In the genomic region with DNA sequence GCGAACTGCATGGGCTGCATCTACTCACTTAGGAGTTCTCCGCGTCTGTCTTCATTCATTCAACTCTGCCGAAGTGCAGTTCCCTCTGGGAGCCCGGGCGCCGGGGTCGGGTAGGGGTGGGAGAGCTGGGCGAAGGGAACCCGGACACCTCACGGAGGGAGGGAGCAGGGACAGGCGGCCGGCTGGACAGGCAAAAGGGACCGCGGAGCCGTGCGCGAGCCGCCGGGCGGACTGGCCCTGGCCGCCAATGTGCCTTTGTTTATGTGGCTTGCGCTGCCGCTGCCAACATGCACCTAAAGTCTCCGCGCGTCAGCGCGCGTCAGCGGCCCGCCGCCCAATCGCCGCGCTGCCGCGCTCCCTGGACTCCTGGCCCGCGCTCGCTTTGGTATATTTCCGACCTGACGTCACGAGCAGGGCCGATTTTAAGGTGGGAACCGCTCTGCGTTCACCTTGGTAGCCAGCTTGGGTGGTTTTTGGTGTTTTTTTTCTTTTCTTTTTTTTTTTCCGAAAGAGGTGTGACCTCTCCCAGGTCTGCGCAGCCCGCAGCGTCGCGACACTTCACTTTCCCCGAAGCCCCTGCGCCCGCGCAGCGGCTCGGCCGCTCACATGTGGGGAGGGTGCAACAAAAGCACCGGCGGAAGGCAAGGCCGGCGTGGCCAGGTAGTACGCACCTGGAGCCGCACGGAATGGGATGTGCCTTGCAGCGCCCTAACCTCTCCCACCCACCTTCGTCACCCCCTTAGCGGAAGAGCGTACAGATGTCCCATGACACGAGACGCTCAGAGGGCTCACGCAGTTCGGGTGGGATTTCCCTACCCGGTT, we compare ENCODE assay signal across 8 cellular contexts. TPM values are rescaled to one million over a fixed set of nuclear protein-coding genes. Genes with fewer than 3 reads are reported as not detected.
A peak's percentile ranks its signal among the peaks of the same experiment; 100 is the strongest.
DNase-seq lines count a peak whose midpoint lies in the region; ATAC-seq and TF ChIP-seq lines count a peak whose summit lies in the region.

Gene NR4A2, minus strand, starts transcription at position 270 of the 822 bp plus-strand sequence. CDS start 2,535 bp downstream, outside the sequence.

- CTCF ChIA-PET in mammary epithelial cell (lab: Charles Lee; ENCODE audit: low non-redundant PET), result no interaction called here

- H3K36me3 ChIP-seq in mammary epithelial cell (ENCODE audit: insufficient read depth, low read length) (no peaks in the 10 kb centered on the region), spleen (peaks cover 0 to 17% (median 3%) of the 10 kb centered on the region in 6 donors)

- peak within 1 kb of the TSS; percentile 84 for H3K27ac ChIP-seq in 22Rv1
- H3K27ac ChIP-seq in mammary epithelial cell (ENCODE audit: insufficient read depth, low read depth, low read length), result peak within 1 kb of the TSS; percentile 95
- peak within 1 kb of the TSS; percentile 95 to 99 (median 98) for H3K27ac ChIP-seq in spleen

- no peaks in the 10 kb centered on the region for H4K20me1 ChIP-seq in mammary epithelial cell (ENCODE audit: insufficient read depth, low read length)

- H3K4me3 ChIP-seq in WI38 (ENCODE audit: low read depth, low read length) (peak within 1 kb of the TSS; percentile 81), mammary epithelial cell (replicated peaks in 1 of 3; ENCODE audit: insufficient read depth in 1 of 3, low read depth in 2 of 3, low read length in 3 of 3) (peak within 1 kb of the TSS; percentile 66 to 86 (median 80)), spleen (peak within 1 kb of the TSS; percentile 57 to 85 (median 70))

- H3K27ac Mint-ChIP-seq in immature natural killer cell, result peak within 1 kb of the TSS; percentile 96 to 100 (median 98)

- dilution Hi-C loops in mammary epithelial cell (cut with HindIII; ENCODE audit: low sequenced_read_pairs), result no loop called here

- TF ChIP-seq CTCF in 22Rv1 (IDR thresholded peaks at IDR 0.05), result no peak
- no peak for TF ChIP-seq CTCF in WI38 (IDR thresholded peaks at IDR 0.05; ENCODE audit: low read depth, low read length)
- no peak for TF ChIP-seq CTCF in mammary epithelial cell (conservative IDR thresholded peaks at IDR 0.05 in 1 of 2, IDR thresholded peaks at IDR 0.05 in 1 of 2; ENCODE audit: extremely low read depth in 1 of 2, insufficient read depth in 1 of 2, low read depth in 1 of 2, low read length in 2 of 2)
- peak in 2 of 11 experiments; percentile 13 to 15 for TF ChIP-seq CTCF in spleen (IDR thresholded peaks at IDR 0.05 in 8 of 11, conservative IDR thresholded peaks at IDR 0.05 in 3 of 11)

- peak within 1 kb of the TSS; percentile 90 for H2AFZ ChIP-seq in mammary epithelial cell (ENCODE audit: low read depth, low read length)

- H3K4me1 Mint-ChIP-seq in immature natural killer cell, result peaks cover 51 to 68% of the 10 kb centered on the region in 2 donors

- no TSS peak for BruUV-seq in mammary epithelial cell (replicated peaks; lab: Mats Ljungman, UMichigan)

- ATAC-seq in HG03064 (IDR thresholded peaks at IDR 0.05; ENCODE audit: low read depth, unreplicated experiment), result peak; percentile 72

- TF ChIP-seq POLR2A in GM18526 (IDR thresholded peaks at IDR 0.05; ENCODE audit: extremely low read depth, insufficient read length), result peak; percentile 32
- TF ChIP-seq POLR2A in spleen (IDR thresholded peaks at IDR 0.05), result peak; percentile 75 to 96 (median 83)

- H3K9me3 ChIP-seq in mammary epithelial cell (replicated peaks; ENCODE audit: insufficient read depth, low read length) (no peaks in the 10 kb centered on the region), spleen (no peaks in the 10 kb centered on the region)

- peak; percentile 79 for DNase-seq in NCI-H2196 treated with DMSO at 0.1 percent for 48 hours (lab: John Stamatoyannopoulos, UW; ENCODE audit: unreplicated experiment)
- DNase-seq in mammary epithelial cell, result peak; percentile 92
- DNase-seq in immature natural killer cell, result peak; percentile 97
- DNase-seq in spleen, result peak; percentile 97

- H3K79me2 ChIP-seq in mammary epithelial cell (ENCODE audit: insufficient read depth, low read length), result no peaks in the 10 kb centered on the region

- peaks cover 0 to 8% (median 2%) of the 10 kb centered on the region in 6 donors for H3K9me3 Mint-ChIP-seq in immature natural killer cell

- intact Hi-C loops in mammary epithelial cell (cut with micrococcal nuclease), result loop anchor here (5.0 kb wide), 2 partner anchors 220 to 955 kb away; no protein-coding TSS in a partner anchor
- intact Hi-C loops in spleen (cut with DNase I; ENCODE audit: low total_unique reads), result loop anchor here (10.0 kb wide), 1 partner anchor 252 kb away; no protein-coding TSS in a partner anchor

- peaks cover 10 to 16% (median 14%) of the 10 kb centered on the region in 3 donors for H3K36me3 Mint-ChIP-seq in immature natural killer cell

- H3K4me2 ChIP-seq in mammary epithelial cell (ENCODE audit: insufficient read depth, low read depth, low read length), result peak within 1 kb of the TSS; percentile 97

- WGBS in mammary epithelial cell (ENCODE audit: low coverage, missing lambda C conversion rate), result 4% methylated on average over 15 of the region's 76 CpGs
- 0 to 1% (median 1%) methylated on average over 71 to 76 of the region's 76 CpGs for WGBS in spleen, 5 donors

- peak within 1 kb of the TSS; percentile 96 to 99 (median 99) for H3K4me3 Mint-ChIP-seq in immature natural killer cell

- peaks cover 66 to 80% (median 73%) of the 10 kb centered on the region in 3 donors for H3K27me3 Mint-ChIP-seq in immature natural killer cell (ENCODE audit: low read depth in 3 of 3)

- in situ Hi-C loops in mammary epithelial cell (cut with MboI; ENCODE audit: low sequenced_read_pairs in 2 of 2), result loop anchor here in 1 of 2 donors (25.0 kb wide), 2 partner anchors 105 to 555 kb away; partner anchors contain the start of gene GPD2

- H3K27me3 ChIP-seq in mammary epithelial cell (ENCODE audit: insufficient read depth, low read length), result no peaks in the 10 kb centered on the region
- H3K27me3 ChIP-seq in spleen (replicated peaks in 1 of 7), result peaks cover 0 to 44% (median 28%) of the 10 kb centered on the region in 7 donors

- H3K9ac ChIP-seq in mammary epithelial cell (ENCODE audit: insufficient read depth, low read length), result peak within 1 kb of the TSS; percentile 96

- H3K4me1 ChIP-seq in mammary epithelial cell (ENCODE audit: insufficient read depth, low read length), result peaks cover 23% of the 10 kb centered on the region
- H3K4me1 ChIP-seq in spleen, result peaks cover 16 to 65% (median 38%) of the 10 kb centered on the region in 6 donors

RNA-seq across cellular contexts. Expression of gene NR4A2, which starts in this region (rescaled TPM):
- total RNA-seq in mammary epithelial cell, result 1 to 10 TPM in 1 of 2 donors, under 1 TPM in 1; 0.50 to 1.3 TPM
- 0.26 TPM for polyA plus RNA-seq in mammary epithelial cell
- not detected for polyA minus RNA-seq in mammary epithelial cell
- 10 to 100 TPM; 21.0 to 46.7 (median 21.7) TPM for polyA plus RNA-seq in immature natural killer cell
- 10 to 100 TPM in 1 of 7 donors, 1 to 10 TPM in 5, under 1 TPM in 1; 0.56 to 13.1 (median 3.2) TPM for total RNA-seq in spleen
- polyA plus RNA-seq in spleen, result 1 to 10 TPM in 1 of 3 donors, under 1 TPM in 2; 0.64 to 1.9 (median 0.96) TPM

Comparison
In these comparisons a context has a peak if more than half of its experiments do, and no peak if none do; other contexts are left out.
1. Peak in every context shown above with its lines: DNase-seq, ATAC-seq, H3K4me3 ChIP-seq and H3K27ac ChIP-seq.
2. RNA of gene NR4A2 (polyA plus RNA-seq): 21.0 to 46.7 TPM in immature natural killer cell; 0.64 to 1.9 TPM in spleen and 0.26 TPM in mammary epithelial cell (single experiment); every median in the first group is over 4 times any median in the second.